Comparison of ENCODE assay signal across 1 cellular context in the genomic region with DNA sequence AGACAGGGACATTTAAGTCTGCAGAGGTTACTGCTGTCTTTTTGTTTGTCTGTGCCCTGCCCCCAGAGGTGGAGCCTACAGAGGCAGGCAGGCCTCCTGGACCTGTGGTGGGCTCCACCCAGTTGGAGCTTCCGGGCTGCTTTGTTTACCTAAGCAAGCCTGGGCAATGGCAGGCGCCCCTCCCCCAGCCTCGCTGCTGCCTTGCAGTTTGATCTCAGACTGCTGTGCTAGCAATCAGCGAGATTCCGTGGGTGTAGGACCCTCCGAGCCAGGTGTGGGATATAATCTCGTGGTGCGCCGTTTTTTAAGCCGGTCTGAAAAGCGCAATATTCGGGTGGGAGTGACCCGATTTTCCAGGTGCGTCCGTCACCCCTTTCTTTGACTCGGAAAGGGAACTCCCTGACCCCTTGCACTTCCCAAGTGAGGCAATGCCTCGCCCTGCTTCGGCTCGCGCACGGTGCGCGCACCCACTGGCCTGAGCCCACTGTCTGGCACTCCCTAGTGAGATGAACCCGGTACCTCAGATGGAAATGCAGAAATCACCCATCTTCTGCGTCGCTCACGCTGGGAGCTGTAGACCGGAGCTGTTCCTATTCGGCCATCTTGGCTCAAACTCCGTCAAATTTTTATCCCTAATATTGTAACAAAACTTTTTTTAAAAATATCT.
TF ChIP-seq lines count a peak whose summit lies in the region.

No MANE protein-coding gene starts in this region.

TF ChIP-seq in HepG2, 621 proteins besides CTCF, POLR2A, EP300 and RAD21 (continued from another document):
- TF ChIP-seq ZNF574 (CRISPR knock-in tag; IDR thresholded peaks at IDR 0.05) = 0 out of 2 replicates have a peak, but pooled peaks have one; percentile 20
- peak; percentile 72 for TF ChIP-seq FOXA3 (CRISPR knock-in tag; IDR thresholded peaks at IDR 0.05)
- TF ChIP-seq ZMYM4 (CRISPR knock-in tag; IDR thresholded peaks at IDR 0.05) = 0 out of 2 replicates have a peak, but pooled peaks have one; percentile 29
- TF ChIP-seq SP5 (CRISPR knock-in tag; IDR thresholded peaks at IDR 0.05; ENCODE audit: borderline replicate concordance, low read depth) = peak; percentile 46; the same call in 1 of the 2 replicates
- TF ChIP-seq FOXA1 (IDR thresholded peaks at IDR 0.05) = peak; percentile 25; the same call in 1 of the 2 replicates
- peak; percentile 82 for TF ChIP-seq FOXA1 (CRISPR knock-in tag; IDR thresholded peaks at IDR 0.05)
- peak; percentile 65 for TF ChIP-seq GABPB1 (CRISPR knock-in tag; IDR thresholded peaks at IDR 0.05)
- TF ChIP-seq ELF1 (CRISPR knock-in tag; IDR thresholded peaks at IDR 0.05) = peak; percentile 55; the same call in 1 of the 2 replicates
- TF ChIP-seq, protein P1, sequence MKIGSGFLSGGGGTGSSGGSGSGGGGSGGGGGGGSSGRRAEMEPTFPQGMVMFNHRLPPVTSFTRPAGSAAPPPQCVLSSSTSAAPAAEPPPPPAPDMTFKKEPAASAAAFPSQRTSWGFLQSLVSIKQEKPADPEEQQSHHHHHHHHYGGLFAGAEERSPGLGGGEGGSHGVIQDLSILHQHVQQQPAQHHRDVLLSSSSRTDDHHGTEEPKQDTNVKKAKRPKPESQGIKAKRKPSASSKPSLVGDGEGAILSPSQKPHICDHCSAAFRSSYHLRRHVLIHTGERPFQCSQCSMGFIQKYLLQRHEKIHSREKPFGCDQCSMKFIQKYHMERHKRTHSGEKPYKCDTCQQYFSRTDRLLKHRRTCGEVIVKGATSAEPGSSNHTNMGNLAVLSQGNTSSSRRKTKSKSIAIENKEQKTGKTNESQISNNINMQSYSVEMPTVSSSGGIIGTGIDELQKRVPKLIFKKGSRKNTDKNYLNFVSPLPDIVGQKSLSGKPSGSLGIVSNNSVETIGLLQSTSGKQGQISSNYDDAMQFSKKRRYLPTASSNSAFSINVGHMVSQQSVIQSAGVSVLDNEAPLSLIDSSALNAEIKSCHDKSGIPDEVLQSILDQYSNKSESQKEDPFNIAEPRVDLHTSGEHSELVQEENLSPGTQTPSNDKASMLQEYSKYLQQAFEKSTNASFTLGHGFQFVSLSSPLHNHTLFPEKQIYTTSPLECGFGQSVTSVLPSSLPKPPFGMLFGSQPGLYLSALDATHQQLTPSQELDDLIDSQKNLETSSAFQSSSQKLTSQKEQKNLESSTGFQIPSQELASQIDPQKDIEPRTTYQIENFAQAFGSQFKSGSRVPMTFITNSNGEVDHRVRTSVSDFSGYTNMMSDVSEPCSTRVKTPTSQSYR (CRISPR knock-in tag; IDR thresholded peaks at IDR 0.05; ENCODE audit: borderline replicate concordance) = peak; percentile 87
- peak; percentile 29; the same call in 1 of the 2 replicates for TF ChIP-seq SALL1 (CRISPR knock-in tag; IDR thresholded peaks at IDR 0.05)
